Comparison of ENCODE assay signal across 9 cellular contexts in genomic region chr22:38172489-38173155, GRCh38. TPM values are rescaled to one million over a fixed set of nuclear protein-coding genes. Genes with fewer than 3 reads are reported as not detected.
DNase-seq lines count a peak whose midpoint lies in the region; ATAC-seq and TF ChIP-seq lines count a peak whose summit lies in the region.
"Had no signal": no experiment of that assay in that cellular context is flagged by ENCODE, and none has a peak within 500 bp of the region (broad histone marks: within the 10 kb centered on the region; RNA-seq: fewer than 3 reads in every experiment).

No MANE protein-coding gene starts in this region.

- peak; percentile 61 for ATAC-seq in activated T-helper 17 cell treated with anti-CD3 and anti-CD28 coated beads, Interleukin-2, amount 50 U/mL, for 72 hours (replicated peaks)
- ATAC-seq in right cardiac atrium: peak; percentile 74 to 88
- peak; percentile 35 for ATAC-seq in stimulated activated naive CD8-positive, alpha-beta T cell treated with anti-CD3 and anti-CD28 coated beads, Interleukin-15, Interleukin-2, amounts not matched to agents 100 U/mL and 50 U/mL, for 24 hours
- ATAC-seq in HG03108 (IDR thresholded peaks at IDR 0.05; ENCODE audit: unreplicated experiment): no peak

- H3K9me3 ChIP-seq in Loucy (ENCODE audit: insufficient read depth, low read depth, low read length) (no peaks in the 10 kb centered on the region), right cardiac atrium (ENCODE audit: control insufficient read depth, low read length) (no peaks in the 10 kb centered on the region)

- intact Hi-C loops in right cardiac atrium (cut with DNase I): no loop called here

- H3K27me3 Mint-ChIP-seq in activated T-helper 17 cell treated with anti-CD3 and anti-CD28 coated beads, Interleukin-2, amount 50 U/mL, for 72 hours: no peaks in the 10 kb centered on the region

- peak; percentile 85 to 90 (median 86) for DNase-seq in right cardiac atrium
- peak; percentile 59 for DNase-seq in stimulated activated naive CD8-positive, alpha-beta T cell treated with anti-CD3 and anti-CD28 coated beads, Interleukin-15, Interleukin-2, amounts not matched to agents 100 U/mL and 50 U/mL, for 24 hours
- DNase-seq in RKO (ENCODE audit: low spot score): no peak
- DNase-seq in DMS114 treated with DMSO at 0.1 percent for 48 hours (lab: John Stamatoyannopoulos, UW; ENCODE audit: unreplicated experiment): no peak
- DNase-seq in cerebellar nuclear complex (lab: John Stamatoyannopoulos, UW): no peak

- H3K4me2 ChIP-seq in Loucy (ENCODE audit: low read depth, low read length, poor library complexity, severe bottlenecking): peak overlapping the region; percentile 30

- H3K4me3 ChIP-seq in Loucy (ENCODE audit: low read length, poor library complexity, severe bottlenecking): no peak overlapping the region
- H3K4me3 ChIP-seq in right cardiac atrium (ENCODE audit: low read length): no peak overlapping the region

- H3F3A ChIP-seq in Loucy (ENCODE audit: low read depth): no peaks in the 10 kb centered on the region

- H3K27ac ChIP-seq in right cardiac atrium (ENCODE audit: low read length): peak overlapping the region; percentile 35

- H3K79me2 ChIP-seq in Loucy (ENCODE audit: insufficient read depth, low read length): peaks cover 16% of the 10 kb centered on the region; the same call in 1 of the 2 replicates

- peaks cover 5% of the 10 kb centered on the region; the same call in 1 of the 2 replicates for H3K36me3 ChIP-seq in Loucy (ENCODE audit: insufficient read depth, low read length)

- no peaks in the 10 kb centered on the region for H4K20me1 ChIP-seq in Loucy (ENCODE audit: insufficient read depth, low read length, poor library complexity, severe bottlenecking)

- 28% methylated on average over 18 of the region's 18 CpGs for WGBS in right cardiac atrium

- H3K9me3 Mint-ChIP-seq in activated T-helper 17 cell treated with anti-CD3 and anti-CD28 coated beads, Interleukin-2, amount 50 U/mL, for 72 hours: no peaks in the 10 kb centered on the region
- H3K9me3 Mint-ChIP-seq: dendritic cell treated with granulocyte-macrophage colony-stimulating factor and Interleukin-4, amounts not matched to agents 40 ng/mL and 50 ng/mL, for 4 days had no signal

- H3K9me2 ChIP-seq in Loucy (replicated peaks; ENCODE audit: low read depth, low read length): no peaks in the 10 kb centered on the region

- peak overlapping the region; percentile 56 for H3K4me3 Mint-ChIP-seq in activated T-helper 17 cell treated with anti-CD3 and anti-CD28 coated beads, Interleukin-2, amount 50 U/mL, for 72 hours
- H3K4me3 Mint-ChIP-seq: dendritic cell treated with granulocyte-macrophage colony-stimulating factor and Interleukin-4, amounts not matched to agents 40 ng/mL and 50 ng/mL, for 4 days had no signal

- H3K36me3 Mint-ChIP-seq in activated T-helper 17 cell treated with anti-CD3 and anti-CD28 coated beads, Interleukin-2, amount 50 U/mL, for 72 hours (ENCODE audit: low read depth): peaks cover 19% of the 10 kb centered on the region

- H2AFZ ChIP-seq in Loucy (ENCODE audit: low read length): no peak overlapping the region

- H3K27ac Mint-ChIP-seq in activated T-helper 17 cell treated with anti-CD3 and anti-CD28 coated beads, Interleukin-2, amount 50 U/mL, for 72 hours: peak overlapping the region; percentile 78
- H3K27ac Mint-ChIP-seq: dendritic cell treated with granulocyte-macrophage colony-stimulating factor and Interleukin-4, amounts not matched to agents 40 ng/mL and 50 ng/mL, for 4 days had no signal

- no peak overlapping the region for H3K9ac ChIP-seq in Loucy (ENCODE audit: low read depth, low read length, poor library complexity, severe bottlenecking)

- H3K27me3 ChIP-seq in Loucy (ENCODE audit: insufficient read depth, low read length, poor library complexity, severe bottlenecking) (no peaks in the 10 kb centered on the region), right cardiac atrium (ENCODE audit: control insufficient read depth, insufficient read depth) (no peaks in the 10 kb centered on the region)

- H3K4me1 Mint-ChIP-seq in activated T-helper 17 cell treated with anti-CD3 and anti-CD28 coated beads, Interleukin-2, amount 50 U/mL, for 72 hours: peaks cover 22% of the 10 kb centered on the region

- H3K4me1 ChIP-seq in Loucy (ENCODE audit: insufficient read depth, low read length, poor library complexity, severe bottlenecking) (peaks cover 40% of the 10 kb centered on the region), right cardiac atrium (ENCODE audit: control insufficient read depth, insufficient read depth, low read length) (peaks cover 12% of the 10 kb centered on the region)

- TF ChIP-seq CTCF in Loucy (conservative IDR thresholded peaks at IDR 0.05; ENCODE audit: low read length): no peak

RNA-seq across cellular contexts. Expression of gene PLA2G6, which starts 9.0 kb away (rescaled TPM):
- 10 to 100 TPM; 36.6 to 90.7 TPM for total RNA-seq in activated T-helper 17 cell treated with anti-CD3 and anti-CD28 coated beads, Interleukin-2, amount 50 U/mL, for 72 hours
- 10 to 100 TPM; 16.0 to 25.2 (median 17.6) TPM for total RNA-seq in right cardiac atrium
- 16.0 TPM for polyA plus RNA-seq in right cardiac atrium

RNA-seq across cellular contexts. Expression of gene MAFF, which starts 29.2 kb away (rescaled TPM):
- 10 to 100 TPM; 15.7 to 58.8 TPM for total RNA-seq in activated T-helper 17 cell treated with anti-CD3 and anti-CD28 coated beads, Interleukin-2, amount 50 U/mL, for 72 hours
- 10 to 100 TPM in 1 of 4 donors, 1 to 10 TPM in 3; 4.8 to 13.7 (median 7.1) TPM for total RNA-seq in right cardiac atrium
- polyA plus RNA-seq in right cardiac atrium: 20.5 TPM

Comparison
In these comparisons a context has a peak if more than half of its experiments do, and no peak if none do; other contexts are left out.
1. DNase-seq: peak in right cardiac atrium (3 of 3) and stimulated activated naive CD8-positive, alpha-beta T cell treated with anti-CD3 and anti-CD28 coated beads, Interleukin-15, Interleukin-2, amounts not matched to agents 100 U/mL and 50 U/mL, for 24 hours (single experiment); none in RKO (single experiment), DMS114 treated with DMSO at 0.1 percent for 48 hours (single experiment) and cerebellar nuclear complex (0 of 2).